Comparison of ENCODE assay signal across 9 cellular contexts in the genomic region with DNA sequence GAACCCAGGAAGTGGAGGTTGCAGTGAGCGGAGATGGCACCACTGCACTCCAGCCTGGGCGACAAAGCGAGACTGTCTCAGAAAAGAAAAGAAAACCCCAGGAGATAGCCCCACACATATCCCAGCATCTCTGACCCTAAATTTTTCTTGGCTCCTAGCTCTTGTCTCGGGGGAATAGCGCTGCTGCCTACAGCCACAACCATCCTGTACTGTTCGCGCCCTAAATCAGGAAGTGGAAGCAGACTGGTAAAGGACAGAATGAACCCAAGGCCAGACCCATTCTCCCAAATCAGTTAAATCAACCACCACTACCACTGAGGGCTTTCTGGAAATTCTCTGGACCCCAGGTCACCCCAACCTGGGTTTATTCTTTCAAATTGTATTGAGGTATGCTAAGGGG. TPM values are rescaled to one million over a fixed set of nuclear protein-coding genes. Genes with fewer than 3 reads are reported as not detected.
DNase-seq lines count a peak whose midpoint lies in the region; ATAC-seq and TF ChIP-seq lines count a peak whose summit lies in the region.
"Had no signal": no experiment of that assay in that cellular context is flagged by ENCODE, and none has a peak within 500 bp of the region (broad histone marks: within the 10 kb centered on the region; RNA-seq: fewer than 3 reads in every experiment).

No MANE protein-coding gene starts in this region.

- no peak for DNase-seq in T-helper 2 cell treated with Interferon-gamma antibody and Interleukin-4, amounts not matched to agents 5 μg/mL and 100 μg/mL, for 36 hours (ENCODE audit: low spot score)
- DNase-seq in T-helper 2 cell: no peak
- DNase-seq in T-helper 17 cell: no peak
- no peak for DNase-seq in glutamatergic neuron
- DNase-seq in stimulated activated naive B cell treated with anti-CD40 and anti-IgM and Interleukin-4, amounts not matched to agents 10 μg/mL and 1 μg/mL and 100 μg/mL, for 72 hours: no peak
- DNase-seq: ovary had no signal

- peak overlapping the region; percentile 96 for H3K4me3 Mint-ChIP-seq in T-helper 2 cell treated with Interferon-gamma antibody and Interleukin-4, amounts not matched to agents 5 μg/mL and 100 μg/mL, for 36 hours
- H3K4me3 Mint-ChIP-seq in T-helper 17 cell: peak overlapping the region; percentile 95
- H3K4me3 Mint-ChIP-seq in glutamatergic neuron (ENCODE audit: unreplicated experiment): peak overlapping the region; percentile 97
- peak overlapping the region; percentile 92 to 98 for H3K4me3 Mint-ChIP-seq in stimulated activated naive B cell treated with anti-CD40 and anti-IgM and Interleukin-4, amounts not matched to agents 10 μg/mL and 1 μg/mL and 100 μg/mL, for 72 hours

- TF ChIP-seq CTCF in glutamatergic neuron (IDR thresholded peaks at IDR 0.05; ENCODE audit: partially characterized antibody, unreplicated experiment): no peak

- no peaks in the 10 kb centered on the region for H3K9me3 Mint-ChIP-seq in T-helper 2 cell treated with Interferon-gamma antibody and Interleukin-4, amounts not matched to agents 5 μg/mL and 100 μg/mL, for 36 hours
- H3K9me3 Mint-ChIP-seq in glutamatergic neuron (ENCODE audit: unreplicated experiment): peaks cover 23% of the 10 kb centered on the region
- no peaks in the 10 kb centered on the region for H3K9me3 Mint-ChIP-seq in stimulated activated naive B cell treated with anti-CD40 and anti-IgM and Interleukin-4, amounts not matched to agents 10 μg/mL and 1 μg/mL and 100 μg/mL, for 72 hours

- H3K9me3 ChIP-seq in T-helper 17 cell (ENCODE audit: control insufficient read depth, low read length, poor library complexity, severe bottlenecking): no peaks in the 10 kb centered on the region
- H3K9me3 ChIP-seq: ovary had no signal

- peaks cover 30% of the 10 kb centered on the region for H3K4me1 Mint-ChIP-seq in T-helper 2 cell treated with Interferon-gamma antibody and Interleukin-4, amounts not matched to agents 5 μg/mL and 100 μg/mL, for 36 hours (ENCODE audit: low read depth)
- H3K4me1 Mint-ChIP-seq in T-helper 17 cell (peaks cover 33% of the 10 kb centered on the region), glutamatergic neuron (ENCODE audit: low read depth, unreplicated experiment) (peaks cover 41% of the 10 kb centered on the region)
- peaks cover 26 to 65% of the 10 kb centered on the region in 2 donors for H3K4me1 Mint-ChIP-seq in stimulated activated naive B cell treated with anti-CD40 and anti-IgM and Interleukin-4, amounts not matched to agents 10 μg/mL and 1 μg/mL and 100 μg/mL, for 72 hours

- H3K36me3 Mint-ChIP-seq in T-helper 2 cell treated with Interferon-gamma antibody and Interleukin-4, amounts not matched to agents 5 μg/mL and 100 μg/mL, for 36 hours (ENCODE audit: low read depth): peaks cover 41% of the 10 kb centered on the region
- H3K36me3 Mint-ChIP-seq in T-helper 17 cell (ENCODE audit: low read depth): peaks cover 15% of the 10 kb centered on the region
- peaks cover 4% of the 10 kb centered on the region for H3K36me3 Mint-ChIP-seq in glutamatergic neuron (ENCODE audit: unreplicated experiment)
- H3K36me3 Mint-ChIP-seq in stimulated activated naive B cell treated with anti-CD40 and anti-IgM and Interleukin-4, amounts not matched to agents 10 μg/mL and 1 μg/mL and 100 μg/mL, for 72 hours: peaks cover 36 to 47% of the 10 kb centered on the region in 2 donors

- no peak for ATAC-seq in T-helper 17 cell
- ATAC-seq in stimulated activated naive B cell treated with anti-CD40 and anti-IgM and Interleukin-4, amounts not matched to agents 10 μg/mL and 1 μg/mL and 100 μg/mL, for 72 hours (replicated peaks): no peak
- no peak for ATAC-seq in GM21367 (IDR thresholded peaks at IDR 0.05; ENCODE audit: unreplicated experiment)
- ATAC-seq in HG02973 (IDR thresholded peaks at IDR 0.05; ENCODE audit: unreplicated experiment): no peak
- ATAC-seq in HG03354 (IDR thresholded peaks at IDR 0.05; ENCODE audit: poor library complexity, severe bottlenecking, unreplicated experiment): no peak

- H3K27ac Mint-ChIP-seq in T-helper 2 cell treated with Interferon-gamma antibody and Interleukin-4, amounts not matched to agents 5 μg/mL and 100 μg/mL, for 36 hours: peak overlapping the region; percentile 92
- peak overlapping the region; percentile 98 for H3K27ac Mint-ChIP-seq in T-helper 17 cell
- H3K27ac Mint-ChIP-seq in glutamatergic neuron (ENCODE audit: unreplicated experiment): peak overlapping the region; percentile 99
- H3K27ac Mint-ChIP-seq in stimulated activated naive B cell treated with anti-CD40 and anti-IgM and Interleukin-4, amounts not matched to agents 10 μg/mL and 1 μg/mL and 100 μg/mL, for 72 hours: peak overlapping the region; percentile 100

- no peaks in the 10 kb centered on the region for H3K27me3 Mint-ChIP-seq in T-helper 2 cell treated with Interferon-gamma antibody and Interleukin-4, amounts not matched to agents 5 μg/mL and 100 μg/mL, for 36 hours (ENCODE audit: low read depth)
- H3K27me3 Mint-ChIP-seq in T-helper 17 cell: no peaks in the 10 kb centered on the region
- peaks cover 23% of the 10 kb centered on the region for H3K27me3 Mint-ChIP-seq in glutamatergic neuron (ENCODE audit: unreplicated experiment)
- no peaks in the 10 kb centered on the region for H3K27me3 Mint-ChIP-seq in stimulated activated naive B cell treated with anti-CD40 and anti-IgM and Interleukin-4, amounts not matched to agents 10 μg/mL and 1 μg/mL and 100 μg/mL, for 72 hours

RNA-seq across cellular contexts. Expression of a gene that starts 1.7 kb away (rescaled TPM):
- 100 to 1,000 TPM; 112 to 115 TPM for total RNA-seq in T-helper 17 cell
- total RNA-seq in glutamatergic neuron (ENCODE audit: unreplicated experiment): 185 TPM

RNA-seq across cellular contexts. Expression of a gene that starts 2.2 kb away (rescaled TPM):
- total RNA-seq in T-helper 17 cell (10 to 100 TPM; 43.0 to 51.0 TPM), glutamatergic neuron (ENCODE audit: unreplicated experiment) (34.1 TPM)

RNA-seq across cellular contexts. Expression of a gene that starts 7.6 kb away (rescaled TPM):
- 100 to 1,000 TPM; 212 to 247 TPM for total RNA-seq in T-helper 17 cell
- 908 TPM for total RNA-seq in glutamatergic neuron (ENCODE audit: unreplicated experiment)

RNA-seq across cellular contexts. Expression of a gene that starts 10.6 kb away (rescaled TPM):
- total RNA-seq in T-helper 17 cell (10 to 100 TPM; 19.2 to 23.2 TPM), glutamatergic neuron (ENCODE audit: unreplicated experiment) (72.3 TPM)

RNA-seq across cellular contexts. Expression of a gene that starts 12.4 kb away (rescaled TPM):
- total RNA-seq in T-helper 17 cell: 1 to 10 TPM in 1 of 2 donors, under 1 TPM in 1; 0.78 to 1.2 TPM
- total RNA-seq in glutamatergic neuron (ENCODE audit: unreplicated experiment): 0.44 TPM
